20 cellular contexts compared by ENCODE assay signal in genomic region chr2:197071790-197072436, GRCh38.
A peak's percentile ranks its signal among the peaks of the same experiment; 100 is the strongest.
DNase-seq lines count a peak whose midpoint lies in the region; ATAC-seq, FAIRE-seq and TF ChIP-seq lines count a peak whose summit lies in the region.
"Had no signal": no experiment of that assay in that cellular context is flagged by ENCODE, and none has a peak within 500 bp of the region (broad histone marks: within the 10 kb centered on the region; RNA-seq: fewer than 3 reads in every experiment).

No MANE protein-coding gene starts in this region.

- no peak overlapping the region for H2AFZ ChIP-seq in Loucy (ENCODE audit: low read length)
- H2AFZ ChIP-seq: GM23248, parathyroid adenoma had no signal

- no peak for FAIRE-seq in GM19239 (lab: Jason Lieb, UNC)
- FAIRE-seq: bronchial epithelial cell, HTR-8/SVneo had no signal

- no peak overlapping the region for H3K9ac ChIP-seq in Loucy (ENCODE audit: low read depth, low read length, poor library complexity, severe bottlenecking)
- H3K9ac ChIP-seq: BLaER1, GM23248, parathyroid adenoma had no signal

- TF ChIP-seq CTCF in Loucy (conservative IDR thresholded peaks at IDR 0.05; ENCODE audit: low read length), result no peak
- TF ChIP-seq CTCF in brain (conservative IDR thresholded peaks at IDR 0.05), result no peak
- TF ChIP-seq CTCF in neutrophil (IDR thresholded peaks at IDR 0.05), result no peak

- peaks cover 55 to 77% (median 67%) of the 10 kb centered on the region in 4 donors for H3K4me1 Mint-ChIP-seq in CD4-positive, alpha-beta memory T cell
- peaks cover 22% of the 10 kb centered on the region for H3K4me1 Mint-ChIP-seq in brain

- H3K36me3 Mint-ChIP-seq in CD4-positive, alpha-beta memory T cell, result peaks cover 80 to 81% of the 10 kb centered on the region in 2 donors
- peaks cover 34% of the 10 kb centered on the region for H3K36me3 Mint-ChIP-seq in brain

- H3K9me2 ChIP-seq in Loucy (replicated peaks; ENCODE audit: low read depth, low read length), result no peaks in the 10 kb centered on the region

- H3K27me3 ChIP-seq in CD4-positive, alpha-beta memory T cell (ENCODE audit: insufficient read depth, low read length), result no peaks in the 10 kb centered on the region
- no peaks in the 10 kb centered on the region for H3K27me3 ChIP-seq in Loucy (ENCODE audit: insufficient read depth, low read length, poor library complexity, severe bottlenecking)
- H3K27me3 ChIP-seq in neutrophil, result no peaks in the 10 kb centered on the region
- H3K27me3 ChIP-seq: BLaER1, SJSA1 had no signal

- no peaks in the 10 kb centered on the region; the same call in 1 of the 2 replicates for H3F3A ChIP-seq in Loucy (ENCODE audit: low read depth)

- no peaks in the 10 kb centered on the region for H3K79me2 ChIP-seq in Loucy (ENCODE audit: insufficient read depth, low read length)
- H3K79me2 ChIP-seq: parathyroid adenoma had no signal

- H3K36me3 ChIP-seq in CD4-positive, alpha-beta memory T cell (ENCODE audit: insufficient read depth, low read length), result peaks cover 18% of the 10 kb centered on the region
- H3K36me3 ChIP-seq in Loucy (ENCODE audit: insufficient read depth, low read length), result peaks cover 17% of the 10 kb centered on the region
- H3K36me3 ChIP-seq in neutrophil, result peaks cover 64% of the 10 kb centered on the region
- H3K36me3 ChIP-seq: BLaER1 had no signal

- peak overlapping the region in 4 of 8 donors; percentile 26 to 59 (median 58) for H3K4me3 Mint-ChIP-seq in CD4-positive, alpha-beta memory T cell
- peak overlapping the region in 1 of 5 experiments; percentile 2 for H3K4me3 Mint-ChIP-seq in brain

- H4K20me1 ChIP-seq in Loucy (ENCODE audit: insufficient read depth, low read length, poor library complexity, severe bottlenecking), result no peaks in the 10 kb centered on the region
- H4K20me1 ChIP-seq: BLaER1 had no signal

- peaks cover 49% of the 10 kb centered on the region for H3K4me1 ChIP-seq in CD4-positive, alpha-beta memory T cell (ENCODE audit: insufficient read depth, low read length)
- H3K4me1 ChIP-seq in Loucy (ENCODE audit: insufficient read depth, low read length, poor library complexity, severe bottlenecking) (peaks cover 46% of the 10 kb centered on the region), neutrophil (ENCODE audit: control insufficient read depth in 1 of 2, insufficient read depth in 1 of 2, low read depth in 1 of 2, low read length in 1 of 2) (no peaks in the 10 kb centered on the region)
- H3K4me1 ChIP-seq: parathyroid adenoma, SJSA1 had no signal

- ATAC-seq in GM19455 (IDR thresholded peaks at IDR 0.05; ENCODE audit: unreplicated experiment), result no peak
- no peak for ATAC-seq in HG03280 (IDR thresholded peaks at IDR 0.05; ENCODE audit: unreplicated experiment)

- H3K27ac ChIP-seq in CD4-positive, alpha-beta memory T cell (ENCODE audit: low read depth, low read length), result no peak overlapping the region
- H3K27ac ChIP-seq in neutrophil, result peak overlapping the region; percentile 44
- H3K27ac ChIP-seq: BLaER1, GM23248, parathyroid adenoma, SJSA1 had no signal

- no peak overlapping the region for H3K4me3 ChIP-seq in CD4-positive, alpha-beta memory T cell (ENCODE audit: low read length in 2 of 2)
- H3K4me3 ChIP-seq in Loucy (ENCODE audit: low read length, poor library complexity, severe bottlenecking), result no peak overlapping the region
- no peak overlapping the region for H3K4me3 ChIP-seq in neutrophil (ENCODE audit: low read depth in 1 of 2, low read length in 1 of 2)
- H3K4me3 ChIP-seq: BLaER1, GM23248, SJSA1 had no signal

- H3K27me3 Mint-ChIP-seq in CD4-positive, alpha-beta memory T cell, result no peaks in the 10 kb centered on the region
- H3K27me3 Mint-ChIP-seq in brain, result no peaks in the 10 kb centered on the region

- H3K9me3 Mint-ChIP-seq in CD4-positive, alpha-beta memory T cell, result peaks cover 0 to 10% (median 4%) of the 10 kb centered on the region in 8 donors
- H3K9me3 Mint-ChIP-seq in brain, result peaks cover 2 to 15% (median 7%) of the 10 kb centered on the region in 5 experiments

- H3K9me3 ChIP-seq in CD4-positive, alpha-beta memory T cell (ENCODE audit: control insufficient read depth in 1 of 2, low read length in 2 of 2), result no peaks in the 10 kb centered on the region
- peaks cover 4% of the 10 kb centered on the region; the same call in 1 of the 2 replicates for H3K9me3 ChIP-seq in Loucy (ENCODE audit: insufficient read depth, low read depth, low read length)
- H3K9me3 ChIP-seq in neutrophil, result no peaks in the 10 kb centered on the region
- H3K9me3 ChIP-seq: BLaER1, SJSA1 had no signal

- H3K27ac Mint-ChIP-seq in CD4-positive, alpha-beta memory T cell, result peak overlapping the region; percentile 2 to 82 (median 49)
- peak overlapping the region; percentile 4 to 31 (median 19) for H3K27ac Mint-ChIP-seq in brain

- intact Hi-C loops in CD4-positive, alpha-beta memory T cell (cut with micrococcal nuclease), result no loop called here

- H3K4me2 ChIP-seq in Loucy (ENCODE audit: low read depth, low read length, poor library complexity, severe bottlenecking), result peak overlapping the region; percentile 3
- H3K4me2 ChIP-seq: BLaER1 had no signal

- POLR2A ChIA-PET in CD4-positive, alpha-beta memory T cell (lab: Charles Lee; ENCODE audit: partially characterized antibody), result interaction anchor here (0.9 to 1.2 kb wide), 2 partner anchors 9 to 10 kb away, joined by 3 to 4 read pairs; no protein-coding TSS in a partner anchor

- no peak for DNase-seq in CD4-positive, alpha-beta memory T cell
- DNase-seq in GM19239 (ENCODE audit: insufficient read length, low spot score), result no peak
- DNase-seq: activated CD4-positive, alpha-beta T cell treated with anti-CD3 and anti-CD28 coated beads for 48 hours; activated effector memory CD4-positive, alpha-beta T cell treated with Interleukin-2 at 50 U/mL for 16 hours; DMS79; effector memory CD4-positive, alpha-beta T cell; hypothalamus; left cardiac atrium; NCI-H2029 had no signal

- CTCF ChIA-PET in CD4-positive, alpha-beta memory T cell (lab: Charles Lee; ENCODE audit: partially characterized antibody), result interaction anchor here (0.7 to 1.1 kb wide), 2 partner anchors 11 to 14 kb away, joined by 3 to 6 read pairs; no protein-coding TSS in a partner anchor
